26 cellular contexts compared by ENCODE assay signal in the genomic region with DNA sequence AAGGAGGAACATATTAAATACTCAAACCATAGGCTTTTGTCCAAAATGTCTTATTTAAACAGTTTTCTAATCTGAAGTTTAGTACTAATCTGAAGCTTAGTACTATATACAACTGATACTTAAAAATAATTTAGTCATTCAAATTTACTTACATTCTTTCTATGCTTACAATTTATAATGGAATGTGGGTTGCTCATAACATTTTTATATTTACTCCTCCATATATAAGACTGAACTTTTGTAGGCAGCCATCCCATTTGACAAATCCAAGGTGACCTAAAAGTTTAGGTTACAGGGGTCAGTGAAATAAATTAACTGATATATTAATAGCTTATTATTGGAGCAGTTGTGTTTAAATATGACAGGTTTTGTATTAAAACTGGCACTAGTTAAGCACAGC.
"Had no signal": no experiment of that assay in that cellular context is flagged by ENCODE, and none has a peak within 500 bp of the region (broad histone marks: within the 10 kb centered on the region; RNA-seq: fewer than 3 reads in every experiment).

No MANE protein-coding gene starts in this region.

- H3K4me1 Mint-ChIP-seq: activated naive CD8-positive, alpha-beta T cell treated with anti-CD3 and anti-CD28 coated beads, Interleukin-2, amount 10 ng/mL, durations not matched to agents 7 days and 5 days; naive thymus-derived CD8-positive, alpha-beta T cell had no signal

- H3K36me3 Mint-ChIP-seq: type B pancreatic cell had no signal

- ATAC-seq: activated CD4-positive, CD25-positive, alpha-beta regulatory T cell treated with anti-CD3 and anti-CD28 coated beads, Interleukin-2, amount 50 U/mL, for 24 hours; gastroesophageal sphincter; naive thymus-derived CD8-positive, alpha-beta T cell; psoas muscle; stimulated activated naive CD8-positive, alpha-beta T cell treated with anti-CD3 and anti-CD28 coated beads, Interleukin-15, Interleukin-2, amounts not matched to agents 100 U/mL and 50 U/mL, for 24 hours had no signal

- H3K79me2 ChIP-seq: parathyroid adenoma had no signal

- H3K27ac ChIP-seq: esophagus muscularis mucosa, gastroesophageal sphincter, parathyroid adenoma, psoas muscle, spleen, vagina, VCaP had no signal

- H3K4me3 ChIP-seq: esophagus muscularis mucosa, gastroesophageal sphincter, psoas muscle, spleen, vagina had no signal

- H3K9ac ChIP-seq: parathyroid adenoma had no signal

- H3K9me3 ChIP-seq: esophagus muscularis mucosa, gastroesophageal sphincter, psoas muscle, spleen, vagina had no signal

- H2AFZ ChIP-seq: parathyroid adenoma had no signal

- H3K4me1 ChIP-seq: parathyroid adenoma, psoas muscle had no signal

- H3K27ac Mint-ChIP-seq: activated naive CD4-positive, alpha-beta T cell treated with anti-CD3 and anti-CD28 coated beads for 36 hours; activated naive CD8-positive, alpha-beta T cell treated with anti-CD3 and anti-CD28 coated beads, Interleukin-2, amount 10 ng/mL, durations not matched to agents 7 days and 5 days; naive thymus-derived CD8-positive, alpha-beta T cell; T-helper 1 cell treated with Interleukin-12 subunit alpha and Interleukin-12 subunit beta and Interleukin-4 antibody, amounts not matched to agents 30 μg/mL and 1 μg/mL, for 36 hours; type B pancreatic cell had no signal

- H3K4me3 Mint-ChIP-seq: activated naive CD4-positive, alpha-beta T cell treated with anti-CD3 and anti-CD28 coated beads for 36 hours; activated naive CD8-positive, alpha-beta T cell treated with anti-CD3 and anti-CD28 coated beads, Interleukin-2, amount 10 ng/mL, durations not matched to agents 7 days and 5 days; naive thymus-derived CD8-positive, alpha-beta T cell; neural crest cell; T-helper 1 cell treated with Interleukin-12 subunit alpha and Interleukin-12 subunit beta and Interleukin-4 antibody, amounts not matched to agents 30 μg/mL and 1 μg/mL, for 36 hours; type B pancreatic cell had no signal

- H3K9me3 Mint-ChIP-seq: activated naive CD4-positive, alpha-beta T cell treated with anti-CD3 and anti-CD28 coated beads for 36 hours; activated naive CD8-positive, alpha-beta T cell treated with anti-CD3 and anti-CD28 coated beads, Interleukin-2, amount 10 ng/mL, durations not matched to agents 7 days and 5 days; naive thymus-derived CD8-positive, alpha-beta T cell; neural crest cell; T-helper 1 cell treated with Interleukin-12 subunit alpha and Interleukin-12 subunit beta and Interleukin-4 antibody, amounts not matched to agents 30 μg/mL and 1 μg/mL, for 36 hours; type B pancreatic cell had no signal

- DNase-seq: activated CD4-positive, alpha-beta T cell treated with anti-CD3 and anti-CD28 coated beads for 48 hours; activated CD4-positive, alpha-beta T cell treated with anti-CD3 and anti-CD28 coated beads, Interleukin-2, amount 50 U/mL, for 48 hours; activated CD8-positive, alpha-beta memory T cell treated with anti-CD3 and anti-CD28 coated beads for 24 hours; activated effector memory CD4-positive, alpha-beta T cell treated with anti-CD3 and anti-CD28 coated beads, Interleukin-2, amount 50 U/mL, for 16 hours; activated naive CD4-positive, alpha-beta T cell treated with anti-CD3 and anti-CD28 coated beads for 36 hours; activated naive CD8-positive, alpha-beta T cell treated with anti-CD3 and anti-CD28 coated beads, Interleukin-2, amount 10 ng/mL, durations not matched to agents 7 days and 5 days; amygdala; caudate nucleus; head of caudate nucleus; hippocampal formation; midbrain; naive thymus-derived CD8-positive, alpha-beta T cell; nucleus accumbens; psoas muscle; spleen; stimulated activated naive CD8-positive, alpha-beta T cell treated with anti-CD3 and anti-CD28 coated beads, Interleukin-15, Interleukin-2, amounts not matched to agents 100 U/mL and 50 U/mL, for 24 hours; T-helper 9 cell had no signal

- H3K36me3 ChIP-seq: esophagus muscularis mucosa, gastroesophageal sphincter, vagina had no signal

- H3K27me3 Mint-ChIP-seq: activated naive CD8-positive, alpha-beta T cell treated with anti-CD3 and anti-CD28 coated beads, Interleukin-2, amount 10 ng/mL, durations not matched to agents 7 days and 5 days; naive thymus-derived CD8-positive, alpha-beta T cell; type B pancreatic cell had no signal

- H3K27me3 ChIP-seq: esophagus muscularis mucosa, gastroesophageal sphincter, spleen, vagina had no signal
